ENCODE assay signal across 8 cellular contexts in genomic region chr3:156448300-156448699, GRCh38.
A peak's percentile ranks its signal among the peaks of the same experiment; 100 is the strongest.
DNase-seq lines count a peak whose midpoint lies in the region; ATAC-seq and TF ChIP-seq lines count a peak whose summit lies in the region.

No MANE protein-coding gene starts in this region.

- BruUV-seq in Caco-2 (replicated peaks; lab: Mats Ljungman, UMichigan): no TSS peak

- H3K27ac Mint-ChIP-seq in Caco-2 (ENCODE audit: unreplicated experiment): no peak overlapping the region
- no peak overlapping the region for H3K27ac Mint-ChIP-seq in activated CD4-positive, alpha-beta T cell treated with anti-CD3 and anti-CD28 coated beads for 36 hours

- no peak overlapping the region for H3K4me3 Mint-ChIP-seq in Caco-2 (ENCODE audit: unreplicated experiment)
- H3K4me3 Mint-ChIP-seq in activated CD4-positive, alpha-beta T cell treated with anti-CD3 and anti-CD28 coated beads for 36 hours: no peak overlapping the region

- H3K36me3 ChIP-seq in Caco-2 (ENCODE audit: control insufficient read depth, insufficient read depth, low read length): no peaks in the 10 kb centered on the region

- intact Hi-C loops in Caco-2 (cut with micrococcal nuclease; ENCODE audit: unreplicated experiment) (loop anchor here (1.0 kb wide), 1 partner anchor 61 kb away; no protein-coding TSS in a partner anchor), lower leg skin (cut with DNase I; ENCODE audit: low total_unique reads) (no loop called here)
- intact Hi-C loops in activated CD4-positive, alpha-beta T cell treated with anti-CD3 and anti-CD28 coated beads for 36 hours (cut with DNase I, micrococcal nuclease): loop anchor here (1.0 kb wide), 2 partner anchors 61 to 62 kb away; no protein-coding TSS in a partner anchor

- H3K4me1 ChIP-seq in Caco-2: no peaks in the 10 kb centered on the region

- no peak overlapping the region for H3K4me3 ChIP-seq in Caco-2 (ENCODE audit: low read depth, low read length)
- H3K4me3 ChIP-seq in lower leg skin (ENCODE audit: low read depth, poor library complexity, severe bottlenecking): no peak overlapping the region

- no peaks in the 10 kb centered on the region for H3K27me3 ChIP-seq in Caco-2 (replicated peaks; ENCODE audit: control insufficient read depth, insufficient read depth, low read length)

- TF ChIP-seq CTCF in Caco-2 (IDR thresholded peaks at IDR 0.05; ENCODE audit: insufficient read depth in 1 of 2, low read depth in 1 of 2, low read length in 1 of 2, severe bottlenecking in 1 of 2, unreplicated experiment in 1 of 2) (peak; percentile 35 to 59), omental fat pad (IDR thresholded peaks at IDR 0.05) (no peak), lower leg skin (IDR thresholded peaks at IDR 0.05) (no peak)

- TF ChIP-seq POLR2A in lower leg skin (IDR thresholded peaks at IDR 0.05): no peak

- H3K27me3 Mint-ChIP-seq in Caco-2 (ENCODE audit: insufficient read depth, unreplicated experiment): peaks cover 9% of the 10 kb centered on the region
- H3K27me3 Mint-ChIP-seq in activated CD4-positive, alpha-beta T cell treated with anti-CD3 and anti-CD28 coated beads for 36 hours: peaks cover 6% of the 10 kb centered on the region

- DNase-seq in Caco-2: peak in 1 of 2 experiments; percentile 42
- peak; percentile 28 for DNase-seq in activated CD4-positive, alpha-beta T cell treated with anti-CD3 and anti-CD28 coated beads for 36 hours
- DNase-seq in germinal center (ENCODE audit: low spot score): peak; percentile 33
- no peak for DNase-seq in omental fat pad (ENCODE audit: low spot score)
- DNase-seq in NCI-H345 (lab: John Stamatoyannopoulos, UW): no peak
- no peak for DNase-seq in lower leg skin (ENCODE audit: low spot score in 2 of 2)

- no peaks in the 10 kb centered on the region for H3K9me3 ChIP-seq in Caco-2

- no peaks in the 10 kb centered on the region for H3K4me1 Mint-ChIP-seq in Caco-2 (ENCODE audit: low read depth, unreplicated experiment)
- H3K4me1 Mint-ChIP-seq in activated CD4-positive, alpha-beta T cell treated with anti-CD3 and anti-CD28 coated beads for 36 hours: no peaks in the 10 kb centered on the region

- H3K9me3 Mint-ChIP-seq in Caco-2 (ENCODE audit: unreplicated experiment): no peaks in the 10 kb centered on the region
- H3K9me3 Mint-ChIP-seq in activated CD4-positive, alpha-beta T cell treated with anti-CD3 and anti-CD28 coated beads for 36 hours (ENCODE audit: low read depth): no peaks in the 10 kb centered on the region

- POLR2A ChIA-PET in Caco-2 (lab: Charles Lee): no interaction called here
- POLR2A ChIA-PET in activated CD4-positive, alpha-beta T cell treated with anti-CD3 and anti-CD28 coated beads for 36 hours (lab: Charles Lee): no interaction called here

- WGBS in lower leg skin, 2 donors: 67 to 80% methylated on average over 1 of the region's 1 CpG

- CTCF ChIA-PET in Caco-2 (lab: Charles Lee): no interaction called here
- CTCF ChIA-PET in activated CD4-positive, alpha-beta T cell treated with anti-CD3 and anti-CD28 coated beads for 36 hours (lab: Charles Lee): interaction anchor here (0.6 kb wide), 1 partner anchor 896 kb away, joined by 3 read pairs; no protein-coding TSS in a partner anchor

- H3K36me3 Mint-ChIP-seq in Caco-2 (ENCODE audit: insufficient read depth, unreplicated experiment): no peaks in the 10 kb centered on the region
- H3K36me3 Mint-ChIP-seq in activated CD4-positive, alpha-beta T cell treated with anti-CD3 and anti-CD28 coated beads for 36 hours (ENCODE audit: low read depth): no peaks in the 10 kb centered on the region

- ATAC-seq in GM19372 (IDR thresholded peaks at IDR 0.05; ENCODE audit: low read depth, unreplicated experiment) (peak; percentile 53), HG03571 (IDR thresholded peaks at IDR 0.05; ENCODE audit: unreplicated experiment) (peak; percentile 56), omental fat pad (ENCODE audit: low FRiP score) (no peak)
- ATAC-seq in activated CD4-positive, alpha-beta T cell treated with anti-CD3 and anti-CD28 coated beads for 36 hours: no peak

Comparison
In these comparisons a context has a peak if more than half of its experiments do, and no peak if none do; other contexts are left out.
1. DNase-seq: peak in activated CD4-positive, alpha-beta T cell treated with anti-CD3 and anti-CD28 coated beads for 36 hours (single experiment) and germinal center (single experiment); none in omental fat pad (single experiment), NCI-H345 (single experiment) and lower leg skin (0 of 2).
2. CTCF ChIP-seq: peak in Caco-2 (2 of 2); none in omental fat pad (0 of 3) and lower leg skin (0 of 3).
3. ATAC-seq: peak in GM19372 (single experiment) and HG03571 (single experiment); none in activated CD4-positive, alpha-beta T cell treated with anti-CD3 and anti-CD28 coated beads for 36 hours (single experiment) and omental fat pad (single experiment).